ENCODE assay signal across 31 cellular contexts in the genomic region with DNA sequence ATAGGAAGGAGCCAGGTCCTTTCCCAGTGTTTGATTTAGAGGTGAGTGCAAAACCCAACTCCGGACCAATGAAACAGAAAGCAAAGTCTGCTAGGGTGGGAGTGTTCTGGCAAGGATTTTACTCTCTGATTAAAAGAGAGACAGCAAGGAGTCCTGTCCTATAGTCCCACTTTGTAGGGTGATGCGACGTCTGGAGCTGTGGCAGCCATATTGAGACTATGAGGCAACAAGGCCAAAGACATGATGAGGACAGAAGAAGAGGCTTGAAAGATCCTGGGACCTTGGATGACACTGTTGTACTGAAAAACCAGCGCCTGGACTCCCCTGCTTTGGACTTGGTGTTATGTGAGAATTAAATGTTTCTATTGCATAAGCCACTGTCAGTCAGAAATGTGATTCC.
"Had no signal": no experiment of that assay in that cellular context is flagged by ENCODE, and none has a peak within 500 bp of the region (broad histone marks: within the 10 kb centered on the region; RNA-seq: fewer than 3 reads in every experiment).

No MANE protein-coding gene starts in this region.

- ATAC-seq: activated CD8-positive, alpha-beta T cell treated with anti-CD3 and anti-CD28 coated beads for 36 hours; activated T-cell treated with anti-CD3 and anti-CD28 coated beads, Interleukin-2, amount 50 U/mL, for 72 hours; activated T-helper 17 cell treated with anti-CD3 and anti-CD28 coated beads, Interleukin-2, amount 50 U/mL, for 72 hours had no signal

- H3K27ac ChIP-seq: brain microvascular endothelial cell, WERI-Rb-1 had no signal

- H3K4me1 Mint-ChIP-seq: activated CD4-positive, alpha-beta T cell treated with anti-CD3 and anti-CD28 coated beads, Interleukin-2, amount 10 ng/mL, durations not matched to agents 24 days and 14 days; activated naive CD8-positive, alpha-beta T cell treated with anti-CD3 and anti-CD28 coated beads for 36 hours; activated T-helper 17 cell treated with anti-CD3 and anti-CD28 coated beads, Interleukin-2, amount 50 U/mL, for 72 hours had no signal

- H3K36me3 ChIP-seq: brain microvascular endothelial cell, WERI-Rb-1 had no signal

- H3K27ac Mint-ChIP-seq: activated CD4-positive, alpha-beta T cell treated with anti-CD3 and anti-CD28 coated beads, Interleukin-2, amount 10 ng/mL, durations not matched to agents 24 days and 14 days; activated CD8-positive, alpha-beta T cell treated with anti-CD3 and anti-CD28 coated beads for 36 hours; activated naive CD8-positive, alpha-beta T cell treated with anti-CD3 and anti-CD28 coated beads for 36 hours; activated T-cell treated with anti-CD3 and anti-CD28 coated beads, Interleukin-2, amount 50 U/mL, for 72 hours; activated T-helper 17 cell treated with anti-CD3 and anti-CD28 coated beads, Interleukin-2, amount 50 U/mL, for 72 hours had no signal

- H3K4me3 Mint-ChIP-seq: activated CD4-positive, alpha-beta T cell treated with anti-CD3 and anti-CD28 coated beads, Interleukin-2, amount 10 ng/mL, durations not matched to agents 24 days and 14 days; activated CD8-positive, alpha-beta T cell treated with anti-CD3 and anti-CD28 coated beads for 36 hours; activated naive CD8-positive, alpha-beta T cell treated with anti-CD3 and anti-CD28 coated beads for 36 hours; activated T-cell treated with anti-CD3 and anti-CD28 coated beads, Interleukin-2, amount 50 U/mL, for 72 hours; activated T-helper 17 cell treated with anti-CD3 and anti-CD28 coated beads, Interleukin-2, amount 50 U/mL, for 72 hours had no signal

- H3K36me3 Mint-ChIP-seq: activated naive CD8-positive, alpha-beta T cell treated with anti-CD3 and anti-CD28 coated beads for 36 hours had no signal

- H3K9me3 Mint-ChIP-seq: activated CD4-positive, alpha-beta T cell treated with anti-CD3 and anti-CD28 coated beads, Interleukin-2, amount 10 ng/mL, durations not matched to agents 24 days and 14 days; activated naive CD8-positive, alpha-beta T cell treated with anti-CD3 and anti-CD28 coated beads for 36 hours had no signal

- DNase-seq: activated CD4-positive, alpha-beta T cell treated with anti-CD3 and anti-CD28 coated beads, Interleukin-2, amount 10 ng/mL, durations not matched to agents 24 days and 14 days; activated CD4-positive, alpha-beta T cell treated with anti-CD3 and anti-CD28 coated beads, Interleukin-2, amount 50 U/mL, for 4 hours; activated CD8-positive, alpha-beta T cell treated with anti-CD3 and anti-CD28 coated beads for 36 hours; activated effector memory CD4-positive, alpha-beta T cell treated with anti-CD3 and anti-CD28 coated beads, Interleukin-2, amount 50 U/mL, for 16 hours; activated naive CD4-positive, alpha-beta T cell; activated naive CD4-positive, alpha-beta T cell treated with anti-CD3 and anti-CD28 coated beads, Interleukin-2, amount 50 U/mL, for 16 hours; activated naive CD8-positive, alpha-beta T cell treated with anti-CD3 and anti-CD28 coated beads for 36 hours; activated T-cell treated with anti-CD3 and anti-CD28 coated beads, Interleukin-2, amount 50 U/mL, for 1 hour; activated T-cell treated with anti-CD3 and anti-CD28 coated beads, Interleukin-2, amount 50 U/mL, for 72 hours; amniotic stem cell; aorta; brain microvascular endothelial cell; central memory CD4-positive, alpha-beta T cell; NCI-H1048; NCI-H1105 treated with DMSO at 0.1 percent for 48 hours; NCI-H1436; NCI-H1694; NCI-H1930; NCI-H2081 treated with DMSO at 0.1 percent for 48 hours; NCI-H226; NCI-H446 treated with DMSO at 0.1 percent for 48 hours; NCI-H524; NK-92 treated with Interleukin-12 subunit alpha and Interleukin-12 subunit beta, amount 100 ng/mL, for 24 hours; PC-3; Right ventricle myocardium superior; SW 1271; T-helper 1 cell; T-helper 2 cell; T-helper 9 cell; WERI-Rb-1 had no signal
